Comparison of ENCODE assay signal across 9 cellular contexts in genomic region chr12:128853321-128854197, GRCh38. TPM values are rescaled to one million over a fixed set of nuclear protein-coding genes. Genes with fewer than 3 reads are reported as not detected.
DNase-seq lines count a peak whose midpoint lies in the region; ATAC-seq and TF ChIP-seq lines count a peak whose summit lies in the region.
"Had no signal": no experiment of that assay in that cellular context is flagged by ENCODE, and none has a peak within 500 bp of the region (broad histone marks: within the 10 kb centered on the region; RNA-seq: fewer than 3 reads in every experiment).

TSS of gene GLT1D1 (plus strand) at chr12:128853478. CDS start at chr12:128853582, 104 bp downstream.

- ATAC-seq in GM18511 (IDR thresholded peaks at IDR 0.05; ENCODE audit: unreplicated experiment) (peak; percentile 57), HG03354 (IDR thresholded peaks at IDR 0.05; ENCODE audit: poor library complexity, severe bottlenecking, unreplicated experiment) (peak; percentile 43), foreskin keratinocyte (peak; percentile 8)

- peaks cover 12% of the 10 kb centered on the region for H3K27me3 ChIP-seq in foreskin keratinocyte

- H3K27ac ChIP-seq in foreskin keratinocyte: no peak within 1 kb of the TSS
- H3K27ac ChIP-seq: VCaP had no signal

- no peak for DNase-seq in foreskin keratinocyte
- DNase-seq in retina: peak; percentile 87
- DNase-seq in NCI-H345 (lab: John Stamatoyannopoulos, UW): no peak
- DNase-seq in NCI-H2029 treated with DMSO at 0.1 percent for 48 hours (lab: John Stamatoyannopoulos, UW): no peak
- DNase-seq in foreskin fibroblast: no peak
- DNase-seq: Karpas-422 had no signal

- H3K4me3 ChIP-seq in foreskin fibroblast (ENCODE audit: low read depth in 1 of 2, low read length in 2 of 2): no peak within 1 kb of the TSS

- H3K4me1 ChIP-seq in foreskin keratinocyte: no peaks in the 10 kb centered on the region

- TF ChIP-seq CTCF in foreskin keratinocyte (conservative IDR thresholded peaks at IDR 0.05) (no peak), foreskin fibroblast (IDR thresholded peaks at IDR 0.05; ENCODE audit: low read depth, low read length) (no peak)

RNA-seq across cellular contexts. Expression of gene GLT1D1, which starts in this region (rescaled TPM):
- total RNA-seq in foreskin keratinocyte: not detected in 2 replicates
- polyA plus RNA-seq in foreskin keratinocyte: not detected in 2 replicates

Comparison
In these comparisons a context has a peak if more than half of its experiments do, and no peak if none do; other contexts are left out.
1. Peak in ATAC-seq in foreskin keratinocyte; RNA of the gene not detected or under 1 TPM.